Comparison of ENCODE assay signal across 8 cellular contexts in genomic region chr14:64636208-64636979, GRCh38.
DNase-seq lines count a peak whose midpoint lies in the region; ATAC-seq and TF ChIP-seq lines count a peak whose summit lies in the region.

No MANE protein-coding gene starts in this region.

- peak; percentile 80 to 93 (median 88) for TF ChIP-seq CTCF in right lobe of liver (IDR thresholded peaks at IDR 0.05)

- intact Hi-C loops in right lobe of liver (cut with DNase I): no loop called here

- no peaks in the 10 kb centered on the region for H3K27me3 ChIP-seq in right lobe of liver

- peaks cover 4% of the 10 kb centered on the region for H3K4me1 Mint-ChIP-seq in activated CD4-positive, alpha-beta T cell treated with anti-CD3 and anti-CD28 coated beads, Interleukin-2, amount 10 ng/mL, durations not matched to agents 7 days and 5 days

- DNase-seq in G401 (ENCODE audit: low spot score): peak; percentile 67
- DNase-seq in NCI-H524 treated with DMSO at 0.1 percent for 48 hours (lab: John Stamatoyannopoulos, UW): peak; percentile 82
- peak; percentile 69 for DNase-seq in activated CD4-positive, alpha-beta T cell treated with anti-CD3 and anti-CD28 coated beads, Interleukin-2, amount 10 ng/mL, durations not matched to agents 7 days and 5 days
- peak; percentile 39 for DNase-seq in dedifferentiated amniotic fluid mesenchymal stem cell (ENCODE audit: extremely low spot score)
- DNase-seq in right lobe of liver: peak; percentile 60 to 80 (median 76)
- DNase-seq in stimulated activated CD4-positive, alpha-beta T cell treated with anti-CD3 and anti-CD28 coated beads, TNF-alpha, amount 100 ng/mL, for 24 hours (ENCODE audit: low read depth in 3 of 3): peak; percentile 50 to 68 (median 57)

- H3K4me3 ChIP-seq in right lobe of liver: no peak overlapping the region

- no peak overlapping the region for H3K27ac Mint-ChIP-seq in activated CD4-positive, alpha-beta T cell treated with anti-CD3 and anti-CD28 coated beads, Interleukin-2, amount 10 ng/mL, durations not matched to agents 7 days and 5 days

- in situ Hi-C loops in G401 (cut with HindIII; ENCODE audit: low sequenced_read_pairs): no loop called here

- TF ChIP-seq POLR2A in right lobe of liver (IDR thresholded peaks at IDR 0.05): no peak

- H3K4me3 Mint-ChIP-seq in activated CD4-positive, alpha-beta T cell treated with anti-CD3 and anti-CD28 coated beads, Interleukin-2, amount 10 ng/mL, durations not matched to agents 7 days and 5 days: no peak overlapping the region

- ATAC-seq in HG02885 (IDR thresholded peaks at IDR 0.05; ENCODE audit: poor library complexity, unreplicated experiment) (peak; percentile 78), right lobe of liver (peak; percentile 80 to 86 (median 84)), HG02970 (IDR thresholded peaks at IDR 0.05; ENCODE audit: low FRiP score, unreplicated experiment) (no peak)

- POLR2A ChIA-PET in activated CD4-positive, alpha-beta T cell treated with anti-CD3 and anti-CD28 coated beads, Interleukin-2, amount 10 ng/mL, durations not matched to agents 7 days and 5 days (lab: Charles Lee): no interaction called here

- H3K4me1 ChIP-seq in right lobe of liver: peaks cover 0 to 37% (median 17%) of the 10 kb centered on the region in 4 donors

- no peaks in the 10 kb centered on the region for H3K9me3 ChIP-seq in right lobe of liver

- no peaks in the 10 kb centered on the region for H3K36me3 Mint-ChIP-seq in activated CD4-positive, alpha-beta T cell treated with anti-CD3 and anti-CD28 coated beads, Interleukin-2, amount 10 ng/mL, durations not matched to agents 7 days and 5 days (ENCODE audit: low read depth)

- CTCF ChIA-PET in activated CD4-positive, alpha-beta T cell treated with anti-CD3 and anti-CD28 coated beads, Interleukin-2, amount 10 ng/mL, durations not matched to agents 7 days and 5 days (lab: Charles Lee): interaction anchor here (0.6 to 2.7 kb wide), 16 partner anchors 9 to 297 kb away, joined by 3 to 14 read pairs (median 4); partner anchors contain the start of gene HSPA2

- WGBS in right lobe of liver (ENCODE audit: insufficient coverage, low coverage, low lambda C conversion rate, missing lambda C conversion rate): 20% methylated on average over 12 of the region's 19 CpGs

- H3K36me3 ChIP-seq in right lobe of liver: no peaks in the 10 kb centered on the region

- H3K27me3 Mint-ChIP-seq in activated CD4-positive, alpha-beta T cell treated with anti-CD3 and anti-CD28 coated beads, Interleukin-2, amount 10 ng/mL, durations not matched to agents 7 days and 5 days: peaks cover 17% of the 10 kb centered on the region

- H3K27ac ChIP-seq in right lobe of liver: peak overlapping the region in 2 of 3 donors; percentile 80

- H3K9me3 Mint-ChIP-seq in activated CD4-positive, alpha-beta T cell treated with anti-CD3 and anti-CD28 coated beads, Interleukin-2, amount 10 ng/mL, durations not matched to agents 7 days and 5 days: no peaks in the 10 kb centered on the region
